ENCODE assay signal across 31 cellular contexts in the genomic region with DNA sequence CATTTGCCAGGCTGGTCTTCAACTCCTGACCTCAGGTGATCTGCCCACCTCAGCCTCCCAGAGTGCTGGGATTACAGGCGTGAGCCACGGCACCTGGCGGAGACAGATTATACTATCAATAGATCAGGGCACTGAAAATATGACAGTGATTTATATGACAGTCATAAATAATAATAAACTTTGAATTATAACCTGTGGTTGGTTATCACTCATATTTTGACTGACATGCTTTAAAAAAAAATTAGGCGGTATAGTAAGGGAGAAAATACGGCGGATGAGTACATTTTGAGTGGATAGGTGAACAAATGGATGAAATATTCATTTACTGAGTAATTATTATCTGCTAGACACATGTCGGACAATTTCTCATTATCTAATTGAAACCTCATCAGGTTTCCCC. TPM values are rescaled to one million over a fixed set of nuclear protein-coding genes. Genes with fewer than 3 reads are reported as not detected.
"Had no signal": no experiment of that assay in that cellular context is flagged by ENCODE, and none has a peak within 500 bp of the region (broad histone marks: within the 10 kb centered on the region; RNA-seq: fewer than 3 reads in every experiment).

No MANE protein-coding gene starts in this region.

- ATAC-seq: stimulated activated effector memory CD8-positive, alpha-beta T cell treated with anti-CD3 and anti-CD28 coated beads, Interleukin-12 subunit alpha, Interleukin-12 subunit beta, amount 100 ng/mL, for 72 hours; stimulated activated memory B cell treated with anti-CD40 and anti-IgM and Interleukin-4, amounts not matched to agents 10 μg/mL and 1 μg/mL and 100 μg/mL, for 72 hours; stimulated activated naive B cell treated with anti-CD40 and anti-IgM and Interleukin-4, amounts not matched to agents 10 μg/mL and 1 μg/mL and 100 μg/mL, for 72 hours; stimulated activated naive CD8-positive, alpha-beta T cell treated with anti-CD3 and anti-CD28 coated beads, Interleukin-15, amount 100 ng/mL, for 72 hours; stimulated activated naive CD8-positive, alpha-beta T cell treated with anti-CD3 and anti-CD28 coated beads, Interleukin-15, Interleukin-2, amounts not matched to agents 100 U/mL and 50 U/mL, for 24 hours; upper lobe of right lung had no signal

- H3K27me3 ChIP-seq: stomach, suprapubic skin, testis, thyroid gland, tibial artery, tibial nerve, transverse colon, upper lobe of left lung, upper lobe of right lung, uterus, vagina had no signal

- H3K27ac ChIP-seq: stomach, suprapubic skin, testis, thoracic aorta, thyroid gland, tibial artery, tibial nerve, transverse colon, upper lobe of left lung, upper lobe of right lung, uterus, vagina had no signal

- DNase-seq: stimulated activated CD4-positive, alpha-beta T cell treated with anti-CD3 and anti-CD28 coated beads, Interleukin-2, amount 100 ng/mL, for 48 hours; stimulated activated CD4-positive, alpha-beta T cell treated with anti-CD3 and anti-CD28 coated beads, Interleukin-4, amount 100 ng/mL, for 1 hour; stimulated activated CD4-positive, alpha-beta T cell treated with anti-CD3 and anti-CD28 coated beads, Interleukin-4, amount 100 ng/mL, for 24 hours; stimulated activated CD4-positive, alpha-beta T cell treated with anti-CD3 and anti-CD28 coated beads, Interleukin-4, amount 100 ng/mL, for 4 hours; stimulated activated CD8-positive, alpha-beta memory T cell treated with anti-CD3 and anti-CD28 coated beads, Interleukin-4, amount 100 ng/mL, for 48 hours; stimulated activated naive B cell treated with anti-CD40 and anti-IgM and Interleukin-4, amounts not matched to agents 10 μg/mL and 1 μg/mL and 100 μg/mL, for 72 hours; stimulated activated naive CD4-positive, alpha-beta T cell; stimulated activated naive CD4-positive, alpha-beta T cell treated with Interleukin-2 at 50 U/mL for 16 hours; stimulated activated naive CD8-positive, alpha-beta T cell treated with anti-CD3 and anti-CD28 coated beads, Interleukin-15, amount 100 ng/mL, for 72 hours; stimulated activated naive CD8-positive, alpha-beta T cell treated with anti-CD3 and anti-CD28 coated beads, Interleukin-15, Interleukin-2, amounts not matched to agents 100 U/mL and 50 U/mL, for 24 hours; stomach; substantia nigra; testis; thyroid gland; tibial artery; transverse colon; trophoblast cell; upper lobe of left lung; upper lobe of right lung; uterus had no signal

- H3K4me3 ChIP-seq: stomach, suprapubic skin, testis, thoracic aorta, thyroid gland, tibial artery, tibial nerve, transverse colon, upper lobe of left lung, upper lobe of right lung, uterus, vagina had no signal

- H3K9me3 ChIP-seq: stomach, suprapubic skin, testis, thoracic aorta, thyroid gland, tibial artery, tibial nerve, transverse colon, upper lobe of left lung, upper lobe of right lung, uterus, vagina had no signal

- FAIRE-seq: urothelium cell line had no signal

- H3K36me3 ChIP-seq: stomach, suprapubic skin, thoracic aorta, thyroid gland, tibial artery, tibial nerve, transverse colon, upper lobe of left lung, upper lobe of right lung, uterus, vagina had no signal

- H3K4me1 ChIP-seq: stomach, suprapubic skin, testis, thyroid gland, tibial artery, tibial nerve, transverse colon, upper lobe of left lung, upper lobe of right lung, uterus, vagina had no signal

RNA-seq across cellular contexts. Expression of a gene that starts 28.8 kb away (rescaled TPM):
- total RNA-seq: stomach, subcutaneous adipose tissue, suprapubic skin, testis, thoracic aorta, thyroid gland, tibial nerve, transverse colon, upper lobe of left lung, upper lobe of right lung, ureter, urinary bladder, uterus, vagina had no signal
- polyA plus RNA-seq: stomach, thymus, urinary bladder had no signal
